Comparison of ENCODE assay signal across 19 cellular contexts in the genomic region with DNA sequence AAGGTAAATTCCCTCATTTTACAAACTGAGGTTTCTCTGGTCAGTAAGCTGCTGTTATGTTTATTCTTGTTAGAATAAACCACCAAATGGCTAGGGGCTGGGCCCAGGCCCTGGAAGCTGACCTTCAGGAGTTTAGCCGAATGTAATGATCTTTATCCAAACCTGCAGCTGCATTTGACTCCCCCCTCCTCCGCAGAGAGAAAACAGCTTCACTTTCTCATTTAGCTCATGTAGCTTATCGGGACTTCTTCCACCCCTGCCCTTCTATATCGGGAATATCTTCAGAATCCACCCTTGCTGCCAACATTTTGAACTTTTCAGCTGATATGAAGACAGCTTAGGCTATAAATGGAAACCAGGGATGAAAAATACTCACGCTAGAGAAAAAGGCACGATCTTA.
DNase-seq lines count a peak whose midpoint lies in the region; ATAC-seq and TF ChIP-seq lines count a peak whose summit lies in the region.
"Had no signal": no experiment of that assay in that cellular context is flagged by ENCODE, and none has a peak within 500 bp of the region (broad histone marks: within the 10 kb centered on the region; RNA-seq: fewer than 3 reads in every experiment).

No MANE protein-coding gene starts in this region.

- H3K27ac Mint-ChIP-seq in activated T-cell treated with anti-CD3 and anti-CD28 coated beads, Interleukin-2, amount 50 U/mL, for 24 hours, result peak overlapping the region; percentile 54
- H3K27ac Mint-ChIP-seq in mesothelial cell of epicardium, result peak overlapping the region; percentile 27
- H3K27ac Mint-ChIP-seq in T-helper 2 cell treated with Interferon-gamma antibody and Interleukin-4, amounts not matched to agents 5 μg/mL and 100 μg/mL, for 36 hours, result no peak overlapping the region
- no peak overlapping the region for H3K27ac Mint-ChIP-seq in activated CD8-positive, alpha-beta memory T cell treated with anti-CD3 and anti-CD28 coated beads, Interleukin-2, amount 10 ng/mL, durations not matched to agents 7 days and 5 days

- peaks cover 75% of the 10 kb centered on the region for H3K36me3 Mint-ChIP-seq in activated T-cell treated with anti-CD3 and anti-CD28 coated beads, Interleukin-2, amount 50 U/mL, for 24 hours (ENCODE audit: low read depth)
- peaks cover 29% of the 10 kb centered on the region for H3K36me3 Mint-ChIP-seq in activated T-cell treated with anti-CD3 and anti-CD28 coated beads, Interleukin-2, amount 50 U/mL, for 4 hours (ENCODE audit: insufficient read depth)
- H3K36me3 Mint-ChIP-seq in mesothelial cell of epicardium, result peaks cover 36% of the 10 kb centered on the region
- peaks cover 40% of the 10 kb centered on the region for H3K36me3 Mint-ChIP-seq in T-helper 2 cell treated with Interferon-gamma antibody and Interleukin-4, amounts not matched to agents 5 μg/mL and 100 μg/mL, for 36 hours (ENCODE audit: low read depth)
- H3K36me3 Mint-ChIP-seq in activated CD8-positive, alpha-beta memory T cell treated with anti-CD3 and anti-CD28 coated beads, Interleukin-2, amount 10 ng/mL, durations not matched to agents 7 days and 5 days, result peaks cover 32% of the 10 kb centered on the region

- peaks cover 15% of the 10 kb centered on the region for H3K4me1 Mint-ChIP-seq in activated T-cell treated with anti-CD3 and anti-CD28 coated beads, Interleukin-2, amount 50 U/mL, for 24 hours (ENCODE audit: low read depth)
- H3K4me1 Mint-ChIP-seq in activated T-cell treated with anti-CD3 and anti-CD28 coated beads, Interleukin-2, amount 50 U/mL, for 4 hours (ENCODE audit: low read depth), result peaks cover 8% of the 10 kb centered on the region
- H3K4me1 Mint-ChIP-seq in mesothelial cell of epicardium, result peaks cover 3% of the 10 kb centered on the region
- H3K4me1 Mint-ChIP-seq in T-helper 2 cell treated with Interferon-gamma antibody and Interleukin-4, amounts not matched to agents 5 μg/mL and 100 μg/mL, for 36 hours (ENCODE audit: low read depth), result peaks cover 4% of the 10 kb centered on the region
- H3K4me1 Mint-ChIP-seq in activated CD8-positive, alpha-beta memory T cell treated with anti-CD3 and anti-CD28 coated beads, Interleukin-2, amount 10 ng/mL, durations not matched to agents 7 days and 5 days, result peaks cover 6% of the 10 kb centered on the region

- H3K27ac ChIP-seq in uterus, result peak overlapping the region; percentile 46 to 48
- H3K27ac ChIP-seq in gastrocnemius medialis, result no peak overlapping the region
- H3K27ac ChIP-seq: thyroid gland had no signal

- no peaks in the 10 kb centered on the region for H3K9me3 Mint-ChIP-seq in activated T-cell treated with anti-CD3 and anti-CD28 coated beads, Interleukin-2, amount 50 U/mL, for 24 hours
- H3K9me3 Mint-ChIP-seq in activated T-cell treated with anti-CD3 and anti-CD28 coated beads, Interleukin-2, amount 50 U/mL, for 4 hours, result no peaks in the 10 kb centered on the region
- no peaks in the 10 kb centered on the region for H3K9me3 Mint-ChIP-seq in mesothelial cell of epicardium
- no peaks in the 10 kb centered on the region for H3K9me3 Mint-ChIP-seq in T-helper 2 cell treated with Interferon-gamma antibody and Interleukin-4, amounts not matched to agents 5 μg/mL and 100 μg/mL, for 36 hours
- H3K9me3 Mint-ChIP-seq in activated CD8-positive, alpha-beta memory T cell treated with anti-CD3 and anti-CD28 coated beads, Interleukin-2, amount 10 ng/mL, durations not matched to agents 7 days and 5 days (ENCODE audit: low read depth), result no peaks in the 10 kb centered on the region

- intact Hi-C loops in uterus (cut with DNase I; ENCODE audit: low total_unique reads) (no loop called here), gastrocnemius medialis (cut with DNase I; ENCODE audit: low total_unique reads) (no loop called here)

- H3K36me3 ChIP-seq in uterus (no peaks in the 10 kb centered on the region), gastrocnemius medialis (peaks cover 0 to 19% of the 10 kb centered on the region in 2 donors)

- CTCF ChIA-PET in activated CD8-positive, alpha-beta memory T cell treated with anti-CD3 and anti-CD28 coated beads, Interleukin-2, amount 10 ng/mL, durations not matched to agents 7 days and 5 days (lab: Charles Lee), result interaction anchor here (0.8 kb wide), 1 partner anchor 130 kb away, joined by 3 read pairs; no protein-coding TSS in a partner anchor

- H3K4me3 Mint-ChIP-seq in activated T-cell treated with anti-CD3 and anti-CD28 coated beads, Interleukin-2, amount 50 U/mL, for 24 hours, result no peak overlapping the region
- H3K4me3 Mint-ChIP-seq in activated T-cell treated with anti-CD3 and anti-CD28 coated beads, Interleukin-2, amount 50 U/mL, for 4 hours, result no peak overlapping the region
- H3K4me3 Mint-ChIP-seq in mesothelial cell of epicardium, result no peak overlapping the region
- no peak overlapping the region for H3K4me3 Mint-ChIP-seq in T-helper 2 cell treated with Interferon-gamma antibody and Interleukin-4, amounts not matched to agents 5 μg/mL and 100 μg/mL, for 36 hours
- no peak overlapping the region for H3K4me3 Mint-ChIP-seq in activated CD8-positive, alpha-beta memory T cell treated with anti-CD3 and anti-CD28 coated beads, Interleukin-2, amount 10 ng/mL, durations not matched to agents 7 days and 5 days

- H3K4me1 ChIP-seq in uterus (no peaks in the 10 kb centered on the region), gastrocnemius medialis (peaks cover 5 to 12% of the 10 kb centered on the region in 2 donors)

- no peaks in the 10 kb centered on the region for H3K27me3 Mint-ChIP-seq in activated T-cell treated with anti-CD3 and anti-CD28 coated beads, Interleukin-2, amount 50 U/mL, for 24 hours
- H3K27me3 Mint-ChIP-seq in activated T-cell treated with anti-CD3 and anti-CD28 coated beads, Interleukin-2, amount 50 U/mL, for 4 hours (ENCODE audit: low read depth), result no peaks in the 10 kb centered on the region
- H3K27me3 Mint-ChIP-seq in mesothelial cell of epicardium (ENCODE audit: low read depth), result no peaks in the 10 kb centered on the region
- no peaks in the 10 kb centered on the region for H3K27me3 Mint-ChIP-seq in T-helper 2 cell treated with Interferon-gamma antibody and Interleukin-4, amounts not matched to agents 5 μg/mL and 100 μg/mL, for 36 hours (ENCODE audit: low read depth)
- no peaks in the 10 kb centered on the region for H3K27me3 Mint-ChIP-seq in activated CD8-positive, alpha-beta memory T cell treated with anti-CD3 and anti-CD28 coated beads, Interleukin-2, amount 10 ng/mL, durations not matched to agents 7 days and 5 days

- H3K27me3 ChIP-seq in uterus (no peaks in the 10 kb centered on the region), gastrocnemius medialis (no peaks in the 10 kb centered on the region)
- H3K27me3 ChIP-seq: thyroid gland had no signal

- no peak for TF ChIP-seq POLR2A in uterus (IDR thresholded peaks at IDR 0.05)
- no peak for TF ChIP-seq POLR2A in gastrocnemius medialis (IDR thresholded peaks at IDR 0.05)

- TF ChIP-seq CTCF in fibroblast of villous mesenchyme (IDR thresholded peaks at IDR 0.05; ENCODE audit: insufficient read depth, low read depth, low read length) (no peak), mesothelial cell of epicardium (IDR thresholded peaks at IDR 0.05; ENCODE audit: unreplicated experiment) (no peak), uterus (IDR thresholded peaks at IDR 0.05) (no peak), gastrocnemius medialis (IDR thresholded peaks at IDR 0.05 in 4 of 5, conservative IDR thresholded peaks at IDR 0.05 in 1 of 5) (no peak)

- in situ Hi-C loops in gastrocnemius medialis (cut with MboI; ENCODE audit: low sequenced_read_pairs in 4 of 4), result loop anchor here in 1 of 4 donors (25.0 kb wide), 1 partner anchor 358 kb away; no protein-coding TSS in a partner anchor

- no peak for ATAC-seq in activated T-cell treated with anti-CD3 and anti-CD28 coated beads, Interleukin-2, amount 50 U/mL, for 4 hours
- ATAC-seq in gastrocnemius medialis, result no peak
- no peak for ATAC-seq in activated CD8-positive, alpha-beta memory T cell treated with anti-CD3 and anti-CD28 coated beads, Interleukin-2, amount 10 ng/mL, durations not matched to agents 7 days and 5 days
- ATAC-seq: left colon had no signal

- no peaks in the 10 kb centered on the region for H3K9me3 ChIP-seq in uterus
- no peaks in the 10 kb centered on the region for H3K9me3 ChIP-seq in gastrocnemius medialis
- H3K9me3 ChIP-seq: thyroid gland had no signal

- DNase-seq in activated T-cell treated with anti-CD3 and anti-CD28 coated beads, Interleukin-2, amount 50 U/mL, for 24 hours, result no peak
- no peak for DNase-seq in activated T-cell treated with anti-CD3 and anti-CD28 coated beads, Interleukin-2, amount 50 U/mL, for 4 hours
- DNase-seq in fibroblast of villous mesenchyme (ENCODE audit: low read depth) (peak; percentile 83), mesothelial cell of epicardium (ENCODE audit: low spot score in 2 of 2, unreplicated experiment in 2 of 2) (no peak), uterus (no peak), gastrocnemius medialis (no peak)
- DNase-seq in T-helper 2 cell treated with Interferon-gamma antibody and Interleukin-4, amounts not matched to agents 5 μg/mL and 100 μg/mL, for 36 hours (ENCODE audit: low spot score), result no peak
- no peak for DNase-seq in activated CD8-positive, alpha-beta memory T cell treated with anti-CD3 and anti-CD28 coated beads, Interleukin-2, amount 10 ng/mL, durations not matched to agents 7 days and 5 days
- DNase-seq: 8988T; activated CD4-positive, alpha-beta T cell treated with anti-CD3 and anti-CD28 coated beads, Interleukin-2, amount 50 U/mL, for 4 hours; activated naive CD4-positive, alpha-beta T cell treated with anti-CD3 and anti-CD28 coated beads, Interleukin-2, amount 50 U/mL, for 16 hours; activated T-cell treated with anti-CD3 and anti-CD28 coated beads for 4 hours; DMS 273 treated with DMSO at 0.1 percent for 48 hours; left colon; MM.1S; NCI-H1694; NCI-H345; RPMI8226 had no signal

- H3K4me3 ChIP-seq in fibroblast of villous mesenchyme (ENCODE audit: low read depth, low read length) (peak overlapping the region; percentile 21), uterus (no peak overlapping the region), gastrocnemius medialis (no peak overlapping the region)
- H3K4me3 ChIP-seq: thyroid gland had no signal

Comparison
In these comparisons a context has a peak if more than half of its experiments do, and no peak if none do; other contexts are left out.
1. H3K27ac Mint-ChIP-seq: peak in activated T-cell treated with anti-CD3 and anti-CD28 coated beads, Interleukin-2, amount 50 U/mL, for 24 hours (single experiment) and mesothelial cell of epicardium (single experiment); none in T-helper 2 cell treated with Interferon-gamma antibody and Interleukin-4, amounts not matched to agents 5 μg/mL and 100 μg/mL, for 36 hours (single experiment) and activated CD8-positive, alpha-beta memory T cell treated with anti-CD3 and anti-CD28 coated beads, Interleukin-2, amount 10 ng/mL, durations not matched to agents 7 days and 5 days (single experiment).
2. H3K27ac ChIP-seq: peak in uterus (2 of 2); none in gastrocnemius medialis (0 of 4).